Comparison of ENCODE assay signal across 8 cellular contexts in genomic region chr4:173171098-173171497, GRCh38. TPM values are rescaled to one million over a fixed set of nuclear protein-coding genes. Genes with fewer than 3 reads are reported as not detected.
A peak's percentile ranks its signal among the peaks of the same experiment; 100 is the strongest.
DNase-seq lines count a peak whose midpoint lies in the region; ATAC-seq and TF ChIP-seq lines count a peak whose summit lies in the region.

No MANE protein-coding gene starts in this region.

- peak; percentile 48 for TF ChIP-seq CTCF in AG09309 (IDR thresholded peaks at IDR 0.05; ENCODE audit: control insufficient read depth, insufficient read depth, low read depth, low read length, missing control alignments)
- TF ChIP-seq CTCF in GM12872 (IDR thresholded peaks at IDR 0.05; ENCODE audit: insufficient read depth, low read depth, low read length) = peak; percentile 29; the same call in 1 of the 3 replicates
- no peak for TF ChIP-seq CTCF in RWPE1 (conservative IDR thresholded peaks at IDR 0.05; ENCODE audit: low read depth)
- peak; percentile 45 for TF ChIP-seq CTCF in fibroblast of pulmonary artery (IDR thresholded peaks at IDR 0.05; ENCODE audit: low read length, missing control alignments)
- TF ChIP-seq CTCF in heart left ventricle (IDR thresholded peaks at IDR 0.05) = peak in 3 of 12 donors; percentile 16 to 28 (median 18)
- no peak for TF ChIP-seq CTCF in mucosa of descending colon (IDR thresholded peaks at IDR 0.05)

- no peaks in the 10 kb centered on the region for H3K27me3 ChIP-seq in heart left ventricle

- CTCF ChIA-PET in RWPE1 (lab: Yijun Ruan, JAX) = interaction anchor here (0.6 to 1.4 kb wide), 8 partner anchors 11 to 1499 kb away, joined by 3 to 9 read pairs (median 3); no protein-coding TSS in a partner anchor

- POLR2A ChIA-PET in RWPE1 (lab: Yijun Ruan, JAX; ENCODE audit: low non-redundant PET) = no interaction called here

- H3K9me3 ChIP-seq in heart left ventricle = no peaks in the 10 kb centered on the region
- no peaks in the 10 kb centered on the region for H3K9me3 ChIP-seq in mucosa of descending colon

- DNase-seq in AG09309 (ENCODE audit: low read depth) = no peak
- DNase-seq in RWPE1 (ENCODE audit: low spot score) = peak; percentile 49
- peak; percentile 55 for DNase-seq in fibroblast of pulmonary artery (ENCODE audit: low read depth)
- no peak for DNase-seq in heart left ventricle
- no peak for DNase-seq in mucosa of descending colon

- H3K36me3 ChIP-seq in heart left ventricle = no peaks in the 10 kb centered on the region
- no peaks in the 10 kb centered on the region for H3K36me3 ChIP-seq in mucosa of descending colon (ENCODE audit: low read depth)

- ATAC-seq in GM18861 (IDR thresholded peaks at IDR 0.05; ENCODE audit: unreplicated experiment) (no peak), GM21619 (IDR thresholded peaks at IDR 0.05; ENCODE audit: unreplicated experiment) (no peak), heart left ventricle (no peak), mucosa of descending colon (no peak)

- H3K4me1 ChIP-seq in heart left ventricle = peaks cover 0 to 50% (median 12%) of the 10 kb centered on the region in 12 donors
- peaks cover 10% of the 10 kb centered on the region for H3K4me1 ChIP-seq in mucosa of descending colon (ENCODE audit: low read depth)

- intact Hi-C loops in heart left ventricle (cut with DNase I) = loop anchor here in 6 of 10 donors (5.0 to 10.0 kb wide), 5 partner anchors 64 to 146 kb away; no protein-coding TSS in a partner anchor
- intact Hi-C loops in mucosa of descending colon (cut with DNase I, micrococcal nuclease) = no loop called here

- H3K4me3 ChIP-seq in AG09309 (ENCODE audit: control insufficient read depth, low read depth, low read length) (no peak overlapping the region), fibroblast of pulmonary artery (replicated peaks; ENCODE audit: low read depth, low read length) (no peak overlapping the region), heart left ventricle (peak overlapping the region in 2 of 12 donors; percentile 93 to 97), mucosa of descending colon (no peak overlapping the region)

- WGBS in heart left ventricle, 4 donors = 41 to 58% (median 46%) methylated on average over 2 of the region's 2 CpGs

- TF ChIP-seq POLR2A in heart left ventricle (IDR thresholded peaks at IDR 0.05) = no peak

- H3K27ac ChIP-seq in RWPE1 (no peak overlapping the region), heart left ventricle (no peak overlapping the region)

RNA-seq across cellular contexts. Expression of gene GALNT7, which starts 2.5 kb away (rescaled TPM):
- total RNA-seq in heart left ventricle = 10 to 100 TPM in 1 of 9 donors, 1 to 10 TPM in 8; 3.1 to 12.8 (median 6.6) TPM
- 1 to 10 TPM; 2.3 to 4.1 TPM for polyA plus RNA-seq in heart left ventricle
- total RNA-seq in mucosa of descending colon = 100 to 1,000 TPM in 2 of 3 donors, 10 to 100 TPM in 1; 61.4 to 141 (median 109) TPM

Comparison
In these comparisons a context has a peak if more than half of its experiments do, and no peak if none do; other contexts are left out.
1. DNase-seq: peak in RWPE1 (single experiment) and fibroblast of pulmonary artery (single experiment); none in AG09309 (single experiment), heart left ventricle (0 of 5) and mucosa of descending colon (0 of 3).
2. CTCF ChIP-seq: peak in AG09309 (single experiment), GM12872 (single experiment) and fibroblast of pulmonary artery (single experiment); none in RWPE1 (single experiment) and mucosa of descending colon (single experiment).
3. RNA of gene GALNT7, which starts 2.5 kb away (total RNA-seq): 61.4 to 141 TPM in mucosa of descending colon; 3.1 to 12.8 TPM in heart left ventricle; every median in the first group is over 4 times any median in the second.
4. intact Hi-C loops: an anchor here in heart left ventricle (5.0 to 10.0 kb wide); none called in mucosa of descending colon.